Comparison of ENCODE assay signal across 8 cellular contexts in the genomic region with DNA sequence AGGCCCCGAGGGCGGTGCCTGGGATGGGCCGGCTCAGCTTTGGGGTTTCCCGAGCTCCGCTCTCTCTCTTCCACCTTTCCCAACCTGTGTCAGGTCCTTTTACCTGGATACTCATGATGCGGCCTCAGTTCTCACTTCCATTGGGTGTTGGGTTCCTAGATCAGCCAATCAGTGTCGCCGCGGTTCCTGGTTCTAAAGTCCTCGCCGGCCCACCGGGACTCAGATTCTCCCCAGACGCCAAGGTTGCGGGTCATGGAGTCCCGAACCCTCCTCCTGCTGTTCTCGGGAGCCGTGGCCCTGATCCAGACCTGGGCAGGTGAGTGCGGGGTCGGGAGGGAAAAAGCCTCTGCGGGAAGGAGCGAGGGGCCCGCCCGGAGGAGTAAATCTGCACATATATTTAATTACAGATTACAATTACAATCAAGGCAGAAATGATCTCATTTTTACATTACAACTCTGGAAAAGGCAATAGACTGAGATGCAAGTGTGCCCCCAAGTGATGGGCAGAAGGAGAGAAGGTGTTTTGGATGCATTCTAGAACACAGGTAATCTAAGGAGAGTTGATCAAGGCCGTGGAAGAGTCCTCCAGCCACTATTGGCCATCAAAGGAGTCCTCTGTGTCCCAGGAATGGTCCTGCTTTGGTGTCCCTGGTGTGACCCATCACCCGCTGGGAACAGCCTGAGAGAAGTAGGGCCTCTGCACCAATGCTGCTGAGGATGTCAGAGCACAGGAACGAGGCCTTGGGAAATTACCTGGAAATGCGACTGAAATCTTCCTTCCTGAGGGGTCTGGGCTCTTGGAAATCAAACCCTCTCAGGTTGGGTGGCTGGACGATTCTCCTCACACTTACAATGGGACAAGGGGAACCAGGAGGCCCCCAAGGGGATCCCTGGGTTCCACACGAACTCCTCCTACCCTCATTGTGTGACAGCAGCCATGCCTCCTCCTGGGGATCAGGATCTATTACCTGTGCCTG. TPM values are rescaled to one million over a fixed set of nuclear protein-coding genes. Genes with fewer than 3 reads are reported as not detected.
DNase-seq lines count a peak whose midpoint lies in the region; ATAC-seq, FAIRE-seq and TF ChIP-seq lines count a peak whose summit lies in the region.

No MANE protein-coding gene starts in this region.

- H3K27me3 ChIP-seq in K562 (ENCODE audit: control insufficient read depth in 2 of 2, insufficient read depth in 2 of 2, low read length in 2 of 2): peaks cover 29 to 48% of the 10 kb centered on the region in 2 experiments; a peak in 4 of 5 replicates

- no TSS peak for BruUV-seq in K562 (replicated peaks; lab: Mats Ljungman, UMichigan)

- H3K4me2 ChIP-seq in K562 (ENCODE audit: insufficient read depth, low read length): no peak overlapping the region

- no peaks in the 10 kb centered on the region for H3K9me3 ChIP-seq in K562 (replicated peaks; ENCODE audit: control insufficient read depth, insufficient read depth, low read depth, low read length)

- POLR2A ChIA-PET in K562 (lab: Yijun Ruan, JAX): interaction anchor here (0.5 to 1.3 kb wide), 7 partner anchors 11 to 446 kb away, joined by 3 to 5 read pairs (median 4); no protein-coding TSS in a partner anchor

- H3K79me2 ChIP-seq in K562 (ENCODE audit: control insufficient read depth, insufficient read depth, low read length): no peaks in the 10 kb centered on the region

- TF ChIP-seq EP300 in K562 (IDR thresholded peaks at IDR 0.05; ENCODE audit: low read length): no peak

- no peak overlapping the region for H3K27ac ChIP-seq in K562 (ENCODE audit: extremely low read depth, low read depth, low read length)

- no peak for TF ChIP-seq POLR2A in K562 (conservative IDR thresholded peaks at IDR 0.05)

- no peaks in the 10 kb centered on the region for H3K36me3 ChIP-seq in K562 (ENCODE audit: control insufficient read depth, insufficient read depth, low read length)

- TF ChIP-seq CTCF in LNCaP clone FGC (IDR thresholded peaks at IDR 0.05; ENCODE audit: control insufficient read depth, extremely low read depth, insufficient read depth): no peak
- TF ChIP-seq CTCF in K562 (IDR thresholded peaks at IDR 0.05 in 2 of 3, conservative IDR thresholded peaks at IDR 0.05 in 1 of 3; ENCODE audit: insufficient read depth in 2 of 3, low read depth in 1 of 3, low read length in 3 of 3): no peak
- TF ChIP-seq CTCF in retinal pigment epithelial cell (conservative IDR thresholded peaks at IDR 0.05; ENCODE audit: low read depth, low read length): no peak

- H4K20me1 ChIP-seq in K562 (replicated peaks; ENCODE audit: control insufficient read depth, insufficient read depth, low read length): 0 out of 2 replicates have a peak, but pooled peaks cover 10% of the 10 kb centered on the region

- no peak for TF ChIP-seq RAD21 in K562 (CRISPR knock-in tag; conservative IDR thresholded peaks at IDR 0.05 in 1 of 2, IDR thresholded peaks at IDR 0.05 in 1 of 2)

- DNase-seq in DMS79 (lab: John Stamatoyannopoulos, UW): peak; percentile 78
- peak; percentile 65 for DNase-seq in LNCaP clone FGC (ENCODE audit: low read depth)
- peak; percentile 88 for DNase-seq in T-helper 22 cell (ENCODE audit: low read depth)
- DNase-seq in K562 (ENCODE audit: extremely low read depth in 1 of 4, low spot score in 3 of 4): peak; percentile 71 to 90 (median 86)
- peak; percentile 82 for DNase-seq in iPS DF 19.7 (ENCODE audit: low read depth, low spot score)
- DNase-seq in retinal pigment epithelial cell (ENCODE audit: low read depth): peak; percentile 59
- no peak for DNase-seq in SHP77 treated with DMSO at 0.1 percent for 48 hours (lab: John Stamatoyannopoulos, UW)

- H3K4me3 ChIP-seq in LNCaP clone FGC (ENCODE audit: low read depth, low read length) (peak overlapping the region; percentile 30), K562 (no peak overlapping the region), retinal pigment epithelial cell (ENCODE audit: low read length) (peak overlapping the region; percentile 61)

- H2AFZ ChIP-seq in K562 (ENCODE audit: low read depth, low read length): peak overlapping the region; percentile 58; the same call in 1 of the 2 replicates

- H3K9me1 ChIP-seq in K562 (ENCODE audit: control insufficient read depth, insufficient read depth, low read length): no peaks in the 10 kb centered on the region

- intact Hi-C loops in K562 (cut with micrococcal nuclease): no loop called here

- in situ Hi-C loops in K562 (cut with MboI): no loop called here

- H3K9ac ChIP-seq in K562 (ENCODE audit: insufficient read depth in 1 of 2, low read depth in 2 of 2, low read length in 2 of 2): no peak overlapping the region

- CTCF ChIA-PET in K562 (lab: Yijun Ruan, JAX; ENCODE audit: low intra/inter-chr PET ratio): interaction anchor here (0.5 kb wide), 1 partner anchor 18 kb away, joined by 6 read pairs; no protein-coding TSS in a partner anchor

- peak; percentile 83 for FAIRE-seq in K562 (lab: Jason Lieb, UNC)

- WGBS in K562 (ENCODE audit: insufficient coverage, low coverage, missing lambda C conversion rate): 3% methylated on average over 29 of the region's 29 CpGs

- H3K4me1 ChIP-seq in K562 (replicated peaks in 1 of 2; ENCODE audit: control insufficient read depth in 2 of 2, insufficient read depth in 2 of 2, low read length in 2 of 2): peaks cover 0 to 6% of the 10 kb centered on the region in 2 experiments; a peak in 3 of 5 replicates

- peak; percentile 89 for ATAC-seq in GM21717 (IDR thresholded peaks at IDR 0.05; ENCODE audit: unreplicated experiment)
- ATAC-seq in K562: peak; percentile 99

TF ChIP-seq in K562, 482 proteins besides CTCF, POLR2A, EP300 and RAD21 (continues in another document):
- TF ChIP-seq ZNF584 (CRISPR knock-in tag; IDR thresholded peaks at IDR 0.05; ENCODE audit: low read depth) (no peak), MCM7 (IDR thresholded peaks at IDR 0.05) (no peak), ZNF518B (CRISPR knock-in tag; IDR thresholded peaks at IDR 0.05) (no peak), HMG20B (CRISPR knock-in tag; IDR thresholded peaks at IDR 0.05) (no peak)

RNA-seq across cellular contexts. Expression of gene MICB, which starts 34.7 kb away (rescaled TPM):
- 34.9 and 52.1 TPM in 2 replicates for total RNA-seq in K562 (2011; cell fraction: chromatin; rRNA removed; ENCODE audit: low replicate concordance)
- 45.0 and 45.7 TPM in 2 replicates for total RNA-seq in K562 (2011; cell fraction: nucleolus; rRNA removed)
- total RNA-seq in K562 (2011; cell fraction: nucleoplasm; rRNA removed): 44.4 and 50.8 TPM in 2 replicates
- 18.5 and 21.8 TPM in 2 replicates for total RNA-seq in K562 (2014; rRNA removed)
- 16.5 and 18.8 TPM in 2 replicates for total RNA-seq in K562 (2014; rRNA removed; fragmentation: Illumina TruSeq; extraction: Trizol)
- 19.8 and 20.6 TPM in 2 replicates for total RNA-seq in K562 (2015; rRNA removed; fragmentation: Illumina TruSeq; extraction: Trizol)
- total RNA-seq in K562 (2021): 21.0 and 23.2 TPM in 2 replicates
- polyA plus RNA-seq in K562 (2011; rRNA removed): 25.0 and 32.6 TPM in 2 replicates
- 32.5 and 47.5 TPM in 2 replicates for polyA plus RNA-seq in K562 (2011; cell fraction: cytosol; rRNA removed)
- polyA plus RNA-seq in K562 (2011; cell fraction: nucleus; rRNA removed): 29.0 and 29.3 TPM in 2 replicates
- polyA plus RNA-seq in K562 (2012): 16.5 and 30.9 TPM in 2 replicates
- 27.7 and 34.5 TPM in 2 replicates for polyA plus RNA-seq in K562 (2014; fragmentation: Illumina TruSeq; extraction: Trizol)
- polyA plus RNA-seq in K562 (2014; fragmentation: Nextera tagmentation; extraction: Ambion mirVana): 10 to 100 TPM; 13.3 to 18.9 TPM
- polyA plus RNA-seq in K562 (2014; rRNA removed): 21.5 and 24.0 TPM in 2 replicates
- polyA minus RNA-seq in K562 (2011; rRNA and poly(A)+ RNA removed): 37.4 and 40.1 TPM in 2 replicates
- polyA minus RNA-seq in K562 (2011; cell fraction: cytosol; rRNA and poly(A)+ RNA removed): 21.2 and 28.8 TPM in 2 replicates
- polyA minus RNA-seq in K562 (2011; cell fraction: nucleus; rRNA and poly(A)+ RNA removed): 6.1 and 9.4 TPM in 2 replicates

RNA-seq across cellular contexts. Expression of gene MICA, which starts 59.9 kb away (rescaled TPM):
- total RNA-seq in K562 (2011; cell fraction: chromatin; rRNA removed; ENCODE audit: low replicate concordance): 35.0 and 75.6 TPM in 2 replicates
- 77.2 and 77.4 TPM in 2 replicates for total RNA-seq in K562 (2011; cell fraction: nucleolus; rRNA removed)
- total RNA-seq in K562 (2011; cell fraction: nucleoplasm; rRNA removed): 59.2 and 67.5 TPM in 2 replicates
- total RNA-seq in K562 (2014; rRNA removed) (22.0 and 25.4 TPM in 2 replicates), K562 (2014; rRNA removed; fragmentation: Illumina TruSeq; extraction: Trizol) (13.6 and 16.1 TPM in 2 replicates), K562 (2015; rRNA removed; fragmentation: Illumina TruSeq; extraction: Trizol) (16.1 and 16.7 TPM in 2 replicates), K562 (2021) (11.4 and 11.8 TPM in 2 replicates)
- polyA plus RNA-seq in K562 (2011; rRNA removed) (24.6 and 32.7 TPM in 2 replicates), K562 (2014; fragmentation: Illumina TruSeq; extraction: Trizol) (19.5 and 19.6 TPM in 2 replicates), K562 (2014; fragmentation: Nextera tagmentation; extraction: Ambion mirVana) (10 to 100 TPM; 13.5 to 18.0 TPM), K562 (2014; rRNA removed) (15.3 and 20.2 TPM in 2 replicates)
- polyA plus RNA-seq in K562 (2011; cell fraction: cytosol; rRNA removed): 27.7 and 40.0 TPM in 2 replicates
- 50.2 and 51.7 TPM in 2 replicates for polyA plus RNA-seq in K562 (2011; cell fraction: nucleus; rRNA removed)
- 14.4 and 20.5 TPM in 2 replicates for polyA plus RNA-seq in K562 (2012)
- 26.3 and 28.2 TPM in 2 replicates for polyA minus RNA-seq in K562 (2011; rRNA and poly(A)+ RNA removed)
- polyA minus RNA-seq in K562 (2011; cell fraction: cytosol; rRNA and poly(A)+ RNA removed): 12.5 and 16.1 TPM in 2 replicates
- 8.2 and 14.7 TPM in 2 replicates for polyA minus RNA-seq in K562 (2011; cell fraction: nucleus; rRNA and poly(A)+ RNA removed)
